In the genomic region with DNA sequence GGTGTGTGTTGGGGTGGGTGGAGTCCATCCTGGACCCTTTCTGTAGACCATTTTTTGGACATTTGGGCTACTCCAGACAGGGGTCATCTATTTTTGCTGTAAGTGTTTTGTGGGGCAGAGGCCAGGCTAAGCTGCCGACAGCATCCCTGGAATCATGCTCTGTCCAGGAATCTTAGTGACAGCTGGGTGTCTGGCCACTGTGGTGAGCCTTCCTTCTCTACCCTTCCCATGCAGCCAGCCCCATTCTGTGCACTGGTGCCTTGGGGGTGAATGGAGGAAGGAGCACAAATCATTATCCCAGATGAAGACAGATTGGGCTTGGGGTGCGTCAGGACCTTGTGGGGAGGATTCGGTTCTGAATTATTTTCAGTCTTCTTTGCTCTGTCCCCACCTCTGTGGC, we compare ENCODE assay signal across 26 cellular contexts. TPM values are rescaled to one million over a fixed set of nuclear protein-coding genes. Genes with fewer than 3 reads are reported as not detected.
DNase-seq lines count a peak whose midpoint lies in the region; ATAC-seq, FAIRE-seq and TF ChIP-seq lines count a peak whose summit lies in the region.
"Had no signal": no experiment of that assay in that cellular context is flagged by ENCODE, and none has a peak within 500 bp of the region (broad histone marks: within the 10 kb centered on the region; RNA-seq: fewer than 3 reads in every experiment).

No MANE protein-coding gene starts in this region.

- no TSS peak for BruUV-seq in A673 (replicated peaks; lab: Mats Ljungman, UMichigan)

- no peaks in the 10 kb centered on the region for H3K36me3 Mint-ChIP-seq in activated T-helper 17 cell treated with anti-CD3 and anti-CD28 coated beads, Interleukin-2, amount 50 U/mL, for 72 hours (ENCODE audit: low read depth)

- FAIRE-seq in urothelium cell line (lab: Jason Lieb, UNC), result peak; percentile 56
- FAIRE-seq: A204.1, D721Med, GM12878, H1 had no signal

- H3K9me3 ChIP-seq in A673 (ENCODE audit: low read depth, low read length, poor library complexity, severe bottlenecking), result no peaks in the 10 kb centered on the region
- H3K9me3 ChIP-seq in RWPE2 (ENCODE audit: severe bottlenecking), result no peaks in the 10 kb centered on the region
- H3K9me3 ChIP-seq: BE2C; BLaER1 treated with 17β-estradiol and CSF1 and Interleukin-3, amounts not matched to agents 10 nM and 100 nM had no signal

- H3K9me3 Mint-ChIP-seq in activated T-helper 17 cell treated with anti-CD3 and anti-CD28 coated beads, Interleukin-2, amount 50 U/mL, for 72 hours, result no peaks in the 10 kb centered on the region
- H3K9me3 Mint-ChIP-seq: CD14-positive monocyte; CD4-positive, alpha-beta T cell; CD8-positive, alpha-beta memory T cell; H9; HFFc6 had no signal

- no peak for TF ChIP-seq CTCF in A673 (conservative IDR thresholded peaks at IDR 0.05; ENCODE audit: low read depth, low read length)
- no peak for TF ChIP-seq CTCF in RWPE2 (IDR thresholded peaks at IDR 0.05; ENCODE audit: poor library complexity, severe bottlenecking)

- ATAC-seq in RWPE2 (ENCODE audit: low read depth), result no peak
- no peak for ATAC-seq in SK-N-SH treated with all-trans-retinoic acid at 6 μM for 48 hours
- no peak for ATAC-seq in activated T-helper 17 cell treated with anti-CD3 and anti-CD28 coated beads, Interleukin-2, amount 50 U/mL, for 72 hours (replicated peaks)
- ATAC-seq: GM12878 had no signal

- H3K4me1 ChIP-seq in A673 (ENCODE audit: insufficient read depth, low read length, poor library complexity, severe bottlenecking) (peaks cover 52% of the 10 kb centered on the region), RWPE2 (ENCODE audit: insufficient read depth, poor library complexity, severe bottlenecking) (peaks cover 23% of the 10 kb centered on the region)
- H3K4me1 ChIP-seq: BE2C had no signal

- H3K27me3 ChIP-seq in A673 (replicated peaks; ENCODE audit: insufficient read depth, low read depth, low read length, poor library complexity), result no peaks in the 10 kb centered on the region
- no peaks in the 10 kb centered on the region for H3K27me3 ChIP-seq in RWPE2 (ENCODE audit: insufficient read depth, poor library complexity, severe bottlenecking)
- H3K27me3 ChIP-seq: BE2C had no signal

- no peak overlapping the region for H3K4me3 ChIP-seq in A673 (ENCODE audit: low read depth, low read length, poor library complexity, severe bottlenecking)
- H3K4me3 ChIP-seq in RWPE2 (ENCODE audit: severe bottlenecking), result no peak overlapping the region
- H3K4me3 ChIP-seq: BLaER1 treated with 17β-estradiol and CSF1 and Interleukin-3, amounts not matched to agents 10 nM and 100 nM; GM12878; GM23248 had no signal

- POLR2A ChIA-PET in A673 (lab: Charles Lee; ENCODE audit: low non-redundant PET), result interaction anchor here (0.6 kb wide), 1 partner anchor 8 kb away, joined by 3 read pairs; no protein-coding TSS in a partner anchor

- no peaks in the 10 kb centered on the region for H3K36me3 ChIP-seq in A673 (ENCODE audit: insufficient read depth, low read length, poor library complexity, severe bottlenecking)
- H3K36me3 ChIP-seq in RWPE2 (ENCODE audit: low read depth), result no peaks in the 10 kb centered on the region
- H3K36me3 ChIP-seq: BE2C; BLaER1 treated with 17β-estradiol and CSF1 and Interleukin-3, amounts not matched to agents 10 nM and 100 nM had no signal

- no peak overlapping the region for H3K27ac Mint-ChIP-seq in activated T-helper 17 cell treated with anti-CD3 and anti-CD28 coated beads, Interleukin-2, amount 50 U/mL, for 72 hours
- H3K27ac Mint-ChIP-seq: CD4-positive, alpha-beta T cell; H9; HFFc6 had no signal

- H3K4me3 Mint-ChIP-seq in activated T-helper 17 cell treated with anti-CD3 and anti-CD28 coated beads, Interleukin-2, amount 50 U/mL, for 72 hours, result no peak overlapping the region
- H3K4me3 Mint-ChIP-seq: CD14-positive monocyte; CD4-positive, alpha-beta T cell; H9; HFFc6 had no signal

- CTCF ChIA-PET in A673 (lab: Charles Lee), result no interaction called here

- H3K27ac ChIP-seq in A673 (ENCODE audit: low read depth, low read length, poor library complexity, severe bottlenecking) (peak overlapping the region; percentile 35), RWPE2 (ENCODE audit: poor library complexity, severe bottlenecking) (no peak overlapping the region)
- H3K27ac ChIP-seq: 22Rv1; BLaER1 treated with 17β-estradiol and CSF1 and Interleukin-3, amounts not matched to agents 10 nM and 100 nM; GM23248 had no signal

- no peak for DNase-seq in A673 (ENCODE audit: low spot score)
- peak; percentile 61 for DNase-seq in RWPE2 (ENCODE audit: low spot score)
- peak; percentile 15 for DNase-seq in posterior vena cava (ENCODE audit: low spot score)
- no peak for DNase-seq in urothelium cell line (ENCODE audit: low spot score)
- DNase-seq in HCEC 1CT, result no peak
- DNase-seq: ACHN; AML-193; BE2C; CD4-positive, alpha-beta T cell; DMS 273 treated with DMSO at 0.1 percent for 48 hours; DMS79; EL; GDM1; GM23248; H9; HFFc6 had no signal

- intact Hi-C loops in A673 (cut with micrococcal nuclease; ENCODE audit: unreplicated experiment) (no loop called here), posterior vena cava (cut with DNase I) (no loop called here)

- H3K4me1 Mint-ChIP-seq in activated T-helper 17 cell treated with anti-CD3 and anti-CD28 coated beads, Interleukin-2, amount 50 U/mL, for 72 hours, result peaks cover 2% of the 10 kb centered on the region

- peaks cover 7% of the 10 kb centered on the region for H3K27me3 Mint-ChIP-seq in activated T-helper 17 cell treated with anti-CD3 and anti-CD28 coated beads, Interleukin-2, amount 50 U/mL, for 72 hours
- H3K27me3 Mint-ChIP-seq: CD4-positive, alpha-beta T cell had no signal

TF ChIP-seq in SK-N-SH treated with all-trans-retinoic acid at 6 μM for 48 hours, 23 proteins besides CTCF, POLR2A, EP300 and RAD21:
- TF ChIP-seq GLIS3 (CRISPR knock-in tag; IDR thresholded peaks at IDR 0.05) (no peak), ZC3H10 (CRISPR knock-in tag; IDR thresholded peaks at IDR 0.05) (no peak), TOX (CRISPR knock-in tag; IDR thresholded peaks at IDR 0.05; ENCODE audit: borderline replicate concordance) (no peak), BACH2 (CRISPR knock-in tag; IDR thresholded peaks at IDR 0.05; ENCODE audit: borderline replicate concordance) (no peak), SNAI2 (CRISPR knock-in tag; IDR thresholded peaks at IDR 0.05) (no peak), RARB (CRISPR knock-in tag; IDR thresholded peaks at IDR 0.05) (no peak), CSDC2 (CRISPR knock-in tag; IDR thresholded peaks at IDR 0.05) (no peak)

RNA-seq across cellular contexts. Expression of a gene that starts 20.2 kb away (rescaled TPM):
- total RNA-seq in A673 (2021) (107 and 117 TPM in 2 replicates), posterior vena cava (1 to 10 TPM; 1.1 to 1.5 TPM)
- total RNA-seq in activated T-helper 17 cell treated with anti-CD3 and anti-CD28 coated beads, Interleukin-2, amount 50 U/mL, for 72 hours, result 1 to 10 TPM; 1.1 to 3.5 TPM

Comparison
In these comparisons a context has a peak if more than half of its experiments do, and no peak if none do; other contexts are left out.
1. DNase-seq: peak in RWPE2 (single experiment) and posterior vena cava (single experiment); none in A673 (single experiment), urothelium cell line (single experiment) and HCEC 1CT (single experiment).
2. RNA of a gene that starts 20.2 kb away (total RNA-seq): 107 to 117 TPM in A673; 1.1 to 3.5 TPM in activated T-helper 17 cell treated with anti-CD3 and anti-CD28 coated beads, Interleukin-2, amount 50 U/mL, for 72 hours and 1.1 to 1.5 TPM in posterior vena cava; every median in the first group is over 10 times any median in the second.